Comparison of ENCODE assay signal across 8 cellular contexts in genomic region chr18:8706981-8707940, GRCh38. TPM values are rescaled to one million over a fixed set of nuclear protein-coding genes. Genes with fewer than 3 reads are reported as not detected.
A peak's percentile ranks its signal among the peaks of the same experiment; 100 is the strongest.
DNase-seq lines count a peak whose midpoint lies in the region; ATAC-seq, FAIRE-seq and TF ChIP-seq lines count a peak whose summit lies in the region.

No MANE protein-coding gene starts in this region.

- TF ChIP-seq POLR2A in GM12892 (IDR thresholded peaks at IDR 0.05; ENCODE audit: low read depth, low read length), result no peak

- 8 to 13% (median 10%) methylated on average over 41 of the region's 41 CpGs for WGBS in small intestine, 3 donors

- no peak overlapping the region for H3K27ac ChIP-seq in ACC112 (ENCODE audit: low read depth, low read length)
- H3K27ac ChIP-seq in small intestine (ENCODE audit: low read depth in 1 of 2, low read length in 1 of 2), result peak overlapping the region in 1 of 2 donors; percentile 30

- H3K9me3 ChIP-seq in NT2/D1 (ENCODE audit: insufficient read depth, low read length) (no peaks in the 10 kb centered on the region; the same call in 1 of the 2 replicates), small intestine (ENCODE audit: control insufficient read depth, low read depth) (no peaks in the 10 kb centered on the region)

- peak overlapping the region; percentile 92 for H3K9ac ChIP-seq in NT2/D1 (ENCODE audit: insufficient read length, low read depth)

- peak overlapping the region; percentile 33 for H2AFZ ChIP-seq in ACC112 (ENCODE audit: low read length, unreplicated experiment)

- H3K36me3 ChIP-seq in ACC112 (ENCODE audit: insufficient read depth, low read length) (peaks cover 6% of the 10 kb centered on the region; the same call in 1 of the 2 replicates), NT2/D1 (ENCODE audit: insufficient read depth, insufficient read length, low read length) (peaks cover 15% of the 10 kb centered on the region), small intestine (ENCODE audit: control insufficient read depth in 2 of 2, insufficient read depth in 2 of 2, low read length in 2 of 2) (no peaks in the 10 kb centered on the region)

- H3K4me1 ChIP-seq in ACC112 (ENCODE audit: control insufficient read depth, insufficient read depth, low read length, unreplicated experiment) (peaks cover 12% of the 10 kb centered on the region), NT2/D1 (ENCODE audit: insufficient read depth, insufficient read length) (peaks cover 5% of the 10 kb centered on the region), small intestine (ENCODE audit: control insufficient read depth in 2 of 2, insufficient read depth in 1 of 2, low read depth in 1 of 2, low read length in 1 of 2) (peaks cover 0 to 4% of the 10 kb centered on the region in 2 donors)

- no peak for FAIRE-seq in GM12892 (lab: Jason Lieb, UNC)
- no peak for FAIRE-seq in small intestine (lab: Jason Lieb, UNC)

- peaks cover 47% of the 10 kb centered on the region for H3K79me2 ChIP-seq in ACC112 (ENCODE audit: control insufficient read depth, insufficient read depth, low read length, unreplicated experiment)

- ATAC-seq in GM21786 (IDR thresholded peaks at IDR 0.05; ENCODE audit: unreplicated experiment) (no peak), GM21526 (IDR thresholded peaks at IDR 0.05; ENCODE audit: low FRiP score, unreplicated experiment) (no peak)

- TF ChIP-seq CTCF in cardiac fibroblast (IDR thresholded peaks at IDR 0.05; ENCODE audit: low read depth, low read length), result no peak

- H3K4me3 ChIP-seq in ACC112 (ENCODE audit: low read depth, low read length) (peak overlapping the region; percentile 81), NT2/D1 (ENCODE audit: insufficient read length, low read depth) (peak overlapping the region; percentile 55), cardiac fibroblast (replicated peaks in 1 of 2; ENCODE audit: low read depth in 2 of 2, low read length in 2 of 2) (peak overlapping the region; percentile 71 to 72), small intestine (ENCODE audit: low read depth in 1 of 2, low read length in 2 of 2) (peak overlapping the region in 1 of 2 donors; percentile 78)

- peak; percentile 16 for DNase-seq in GM12892 (ENCODE audit: insufficient read length)
- DNase-seq in NT2/D1 (ENCODE audit: low read depth, low spot score), result no peak
- peak; percentile 48 to 69 for DNase-seq in cardiac fibroblast (ENCODE audit: low read depth in 2 of 2)
- DNase-seq in iris pigment epithelial cell (ENCODE audit: low read depth), result peak; percentile 80
- DNase-seq in small intestine, result peak; percentile 53

- H3K27me3 ChIP-seq in ACC112 (ENCODE audit: insufficient read depth, low read length), result no peaks in the 10 kb centered on the region
- peaks cover 7% of the 10 kb centered on the region for H3K27me3 ChIP-seq in NT2/D1 (ENCODE audit: insufficient read depth, insufficient read length)
- H3K27me3 ChIP-seq in small intestine (ENCODE audit: control insufficient read depth in 2 of 2, insufficient read depth in 2 of 2, low read length in 2 of 2), result no peaks in the 10 kb centered on the region

RNA-seq across cellular contexts. Expression of gene MTCL1, which starts 1.9 kb away (rescaled TPM):
- not detected for polyA plus RNA-seq in GM12892 (2012; ENCODE audit: missing spikeins)
- 1 to 10 TPM; 2.5 to 7.6 (median 4.3) TPM for polyA plus RNA-seq in small intestine
